In genomic region chr4:52728877-52729276, GRCh38 we compare ENCODE assay signal across 23 cellular contexts. TPM values are rescaled to one million over a fixed set of nuclear protein-coding genes. Genes with fewer than 3 reads are reported as not detected.
"Had no signal": no experiment of that assay in that cellular context is flagged by ENCODE, and none has a peak within 500 bp of the region (broad histone marks: within the 10 kb centered on the region; RNA-seq: fewer than 3 reads in every experiment).

No MANE protein-coding gene starts in this region.

- FAIRE-seq: small intestine had no signal

- H3K9me3 Mint-ChIP-seq: activated CD4-positive, alpha-beta T cell treated with anti-CD3 and anti-CD28 coated beads, Interleukin-2, amount 10 ng/mL, durations not matched to agents 7 days and 5 days; activated naive CD4-positive, alpha-beta T cell treated with anti-CD3 and anti-CD28 coated beads, Interleukin-2, amount 50 U/mL, for 72 hours; nephron progenitor cell; stimulated activated memory B cell treated with anti-CD40 and anti-IgM and Interleukin-4, amounts not matched to agents 10 μg/mL and 1 μg/mL and 100 μg/mL, for 72 hours had no signal

- H3K27ac ChIP-seq: ascending aorta, brain microvascular endothelial cell, dorsolateral prefrontal cortex, left ventricle myocardium inferior, parathyroid adenoma, stomach, suprapubic skin, tibial nerve, VCaP had no signal

- H3K9ac ChIP-seq: parathyroid adenoma had no signal

- H3K27me3 ChIP-seq: ascending aorta, brain microvascular endothelial cell, dorsolateral prefrontal cortex, stomach, suprapubic skin, tibial nerve had no signal

- H2AFZ ChIP-seq: parathyroid adenoma had no signal

- H3K36me3 Mint-ChIP-seq: activated naive CD4-positive, alpha-beta T cell treated with anti-CD3 and anti-CD28 coated beads, Interleukin-2, amount 50 U/mL, for 72 hours; stimulated activated memory B cell treated with anti-CD40 and anti-IgM and Interleukin-4, amounts not matched to agents 10 μg/mL and 1 μg/mL and 100 μg/mL, for 72 hours had no signal

- H3K27ac Mint-ChIP-seq: activated CD4-positive, alpha-beta T cell treated with anti-CD3 and anti-CD28 coated beads, Interleukin-2, amount 10 ng/mL, durations not matched to agents 7 days and 5 days; activated naive CD4-positive, alpha-beta T cell treated with anti-CD3 and anti-CD28 coated beads, Interleukin-2, amount 50 U/mL, for 72 hours; nephron progenitor cell; stimulated activated memory B cell treated with anti-CD40 and anti-IgM and Interleukin-4, amounts not matched to agents 10 μg/mL and 1 μg/mL and 100 μg/mL, for 72 hours; T-helper 17 cell had no signal

- H3K36me3 ChIP-seq: ascending aorta, brain microvascular endothelial cell, left ventricle myocardium inferior, stomach, suprapubic skin, tibial nerve had no signal

- H3K4me1 ChIP-seq: ascending aorta, left ventricle myocardium inferior, parathyroid adenoma, stomach, suprapubic skin, tibial nerve had no signal

- DNase-seq: activated CD4-positive, alpha-beta T cell treated with anti-CD3 and anti-CD28 coated beads, Interleukin-2, amount 10 ng/mL, durations not matched to agents 7 days and 5 days; activated CD4-positive, CD25-positive, alpha-beta regulatory T cell treated with anti-CD3 and anti-CD28 coated beads, Interleukin-2, amount 50 U/mL, for 72 hours; activated T-cell treated with anti-CD3 and anti-CD28 coated beads, Interleukin-2, amount 50 U/mL, for 1 hour; brain microvascular endothelial cell; caudate nucleus; dorsolateral prefrontal cortex; foreskin fibroblast; kidney glomerular epithelial cell; left ventricle myocardium inferior; midbrain; nephron progenitor cell; small intestine; stimulated activated CD4-positive, alpha-beta T cell treated with anti-CD3 and anti-CD28 coated beads, Interleukin-15, amount 100 ng/mL, for 24 hours; stomach; T-helper 17 cell had no signal

- H3K4me3 Mint-ChIP-seq: activated CD4-positive, alpha-beta T cell treated with anti-CD3 and anti-CD28 coated beads, Interleukin-2, amount 10 ng/mL, durations not matched to agents 7 days and 5 days; nephron progenitor cell; stimulated activated memory B cell treated with anti-CD40 and anti-IgM and Interleukin-4, amounts not matched to agents 10 μg/mL and 1 μg/mL and 100 μg/mL, for 72 hours; T-helper 17 cell had no signal

- ATAC-seq: activated naive CD4-positive, alpha-beta T cell treated with anti-CD3 and anti-CD28 coated beads, Interleukin-2, amount 50 U/mL, for 72 hours; sciatic nerve; stimulated activated memory B cell treated with anti-CD40 and anti-IgM and Interleukin-4, amounts not matched to agents 10 μg/mL and 1 μg/mL and 100 μg/mL, for 72 hours; T-helper 17 cell had no signal

- H3K27me3 Mint-ChIP-seq: activated CD4-positive, alpha-beta T cell treated with anti-CD3 and anti-CD28 coated beads, Interleukin-2, amount 10 ng/mL, durations not matched to agents 7 days and 5 days; stimulated activated memory B cell treated with anti-CD40 and anti-IgM and Interleukin-4, amounts not matched to agents 10 μg/mL and 1 μg/mL and 100 μg/mL, for 72 hours had no signal

- H3K4me3 ChIP-seq: ascending aorta, dorsolateral prefrontal cortex, left ventricle myocardium inferior, stomach, suprapubic skin, tibial nerve had no signal

- H3K79me2 ChIP-seq: parathyroid adenoma had no signal

- H3K9me3 ChIP-seq: ascending aorta, left ventricle myocardium inferior, stomach, suprapubic skin, tibial nerve had no signal

- H3K4me1 Mint-ChIP-seq: activated CD4-positive, alpha-beta T cell treated with anti-CD3 and anti-CD28 coated beads, Interleukin-2, amount 10 ng/mL, durations not matched to agents 7 days and 5 days; stimulated activated memory B cell treated with anti-CD40 and anti-IgM and Interleukin-4, amounts not matched to agents 10 μg/mL and 1 μg/mL and 100 μg/mL, for 72 hours; T-helper 17 cell had no signal

RNA-seq across cellular contexts. Expression of gene ERVMER34-1, which starts 22.3 kb away (rescaled TPM):
- total RNA-seq: activated CD4-positive, alpha-beta T cell treated with anti-CD3 and anti-CD28 coated beads, Interleukin-2, amount 10 ng/mL, durations not matched to agents 7 days and 5 days; ascending aorta; T-helper 17 cell had no signal
